In the genomic region with DNA sequence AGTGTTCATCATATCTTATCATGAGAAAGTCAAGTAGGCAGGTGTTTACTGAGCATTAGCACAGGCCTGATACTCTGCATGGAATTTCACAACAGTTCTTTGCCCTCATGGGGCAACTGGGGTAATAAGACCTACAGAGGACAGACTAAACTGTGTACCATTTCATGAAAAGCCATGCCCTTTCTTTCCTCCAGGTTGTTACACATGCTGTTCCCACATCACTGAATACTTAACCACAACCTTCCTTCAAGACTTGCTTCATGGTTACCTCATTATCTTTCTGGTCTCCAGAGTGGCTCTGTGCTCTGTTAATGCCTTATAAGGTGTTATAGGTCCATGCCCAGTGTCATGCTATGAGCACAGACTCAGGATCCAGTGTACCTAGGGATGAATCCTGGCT, we compare ENCODE assay signal across 12 cellular contexts. TPM values are rescaled to one million over a fixed set of nuclear protein-coding genes. Genes with fewer than 3 reads are reported as not detected.
A peak's percentile ranks its signal among the peaks of the same experiment; 100 is the strongest.
DNase-seq lines count a peak whose midpoint lies in the region; ATAC-seq and TF ChIP-seq lines count a peak whose summit lies in the region.
"Had no signal": no experiment of that assay in that cellular context is flagged by ENCODE, and none has a peak within 500 bp of the region (broad histone marks: within the 10 kb centered on the region; RNA-seq: fewer than 3 reads in every experiment).

No MANE protein-coding gene starts in this region.

- no peaks in the 10 kb centered on the region for H3K27me3 Mint-ChIP-seq in CD4-positive, alpha-beta memory T cell

- no peaks in the 10 kb centered on the region for H3K9me3 Mint-ChIP-seq in CD4-positive, alpha-beta memory T cell

- no peak overlapping the region for H3K4me2 ChIP-seq in hepatocyte

- H3K27me3 ChIP-seq in CD4-positive, alpha-beta memory T cell (ENCODE audit: insufficient read depth, low read length) = no peaks in the 10 kb centered on the region
- no peaks in the 10 kb centered on the region for H3K27me3 ChIP-seq in hepatocyte

- H3K9me3 ChIP-seq in CD4-positive, alpha-beta memory T cell (ENCODE audit: control insufficient read depth in 1 of 2, low read length in 2 of 2) = no peaks in the 10 kb centered on the region
- no peaks in the 10 kb centered on the region for H3K9me3 ChIP-seq in hepatocyte (ENCODE audit: low read depth)

- H3K4me3 ChIP-seq in CD4-positive, alpha-beta memory T cell (ENCODE audit: low read length in 2 of 2) = no peak overlapping the region
- H3K4me3 ChIP-seq in hepatocyte = no peak overlapping the region
- H3K4me3 ChIP-seq: lung had no signal

- H4K20me1 ChIP-seq in hepatocyte (ENCODE audit: insufficient read depth, poor library complexity, severe bottlenecking) = no peaks in the 10 kb centered on the region

- intact Hi-C loops in CD4-positive, alpha-beta memory T cell (cut with micrococcal nuclease) = loop anchor here (2.0 kb wide), 1 partner anchor 26 kb away; no protein-coding TSS in a partner anchor

- H3K27ac Mint-ChIP-seq in CD4-positive, alpha-beta memory T cell = peak overlapping the region in 6 of 7 donors; percentile 13 to 74 (median 60)

- H3K4me1 ChIP-seq in CD4-positive, alpha-beta memory T cell (ENCODE audit: insufficient read depth, low read length) = peaks cover 54% of the 10 kb centered on the region
- H3K4me1 ChIP-seq in hepatocyte (ENCODE audit: insufficient read depth) = peaks cover 10% of the 10 kb centered on the region

- H3K4me3 Mint-ChIP-seq in CD4-positive, alpha-beta memory T cell = peak overlapping the region in 6 of 8 donors; percentile 0 to 61 (median 10)

- H3K36me3 ChIP-seq in CD4-positive, alpha-beta memory T cell (ENCODE audit: insufficient read depth, low read length) = peaks cover 4% of the 10 kb centered on the region
- no peaks in the 10 kb centered on the region for H3K36me3 ChIP-seq in hepatocyte (replicated peaks; ENCODE audit: insufficient read depth, low read depth)

- H3K4me1 Mint-ChIP-seq in CD4-positive, alpha-beta memory T cell = peaks cover 40 to 64% (median 53%) of the 10 kb centered on the region in 4 donors

- H3K27ac ChIP-seq in CD4-positive, alpha-beta memory T cell (ENCODE audit: low read depth, low read length) = no peak overlapping the region
- peak overlapping the region; percentile 47 for H3K27ac ChIP-seq in hepatocyte
- H3K27ac ChIP-seq: C4-2B had no signal

- POLR2A ChIA-PET in CD4-positive, alpha-beta memory T cell (lab: Charles Lee; ENCODE audit: partially characterized antibody) = interaction anchor here (0.9 to 1.3 kb wide), 2 partner anchors 42 to 94 kb away, joined by 3 to 5 read pairs; partner anchors contain the start of genes PIGB and PIGBOS1

- no peak overlapping the region for H2AFZ ChIP-seq in hepatocyte

- peak in 4 of 5 donors; percentile 32 to 48 (median 42) for DNase-seq in CD4-positive, alpha-beta memory T cell
- DNase-seq in SIG-M5 (lab: John Stamatoyannopoulos, UW) = peak; percentile 47
- peak; percentile 40 for DNase-seq in hepatocyte (ENCODE audit: low spot score)
- no peak for DNase-seq in stimulated activated CD4-positive, alpha-beta T cell treated with anti-CD3 and anti-CD28 coated beads, Interleukin-15, amount 100 ng/mL, for 24 hours
- no peak for DNase-seq in activated CD4-positive, CD25-positive, alpha-beta regulatory T cell treated with anti-CD3 and anti-CD28 coated beads, Interleukin-2, amount 50 U/mL, for 72 hours
- DNase-seq: stimulated activated CD8-positive, alpha-beta memory T cell treated with anti-CD3 and anti-CD28 coated beads, Interleukin-4, amount 100 ng/mL, for 48 hours had no signal

- peaks cover 27 to 32% of the 10 kb centered on the region in 2 donors for H3K36me3 Mint-ChIP-seq in CD4-positive, alpha-beta memory T cell

- H3K79me2 ChIP-seq in hepatocyte = no peaks in the 10 kb centered on the region

- H3K9me2 ChIP-seq in hepatocyte (replicated peaks; ENCODE audit: insufficient read depth) = no peaks in the 10 kb centered on the region

- TF ChIP-seq CTCF in hepatocyte (IDR thresholded peaks at IDR 0.05; ENCODE audit: poor library complexity) = no peak

- CTCF ChIA-PET in CD4-positive, alpha-beta memory T cell (lab: Charles Lee; ENCODE audit: partially characterized antibody) = interaction anchor here (1.0 to 1.2 kb wide), 2 partner anchors 66 to 184 kb away, joined by 3 read pairs; partner anchors contain the start of gene PIERCE2

- ATAC-seq in GM21786 (IDR thresholded peaks at IDR 0.05; ENCODE audit: unreplicated experiment) = peak; percentile 35
- no peak for ATAC-seq in HG03342 (IDR thresholded peaks at IDR 0.05; ENCODE audit: unreplicated experiment)
- no peak for ATAC-seq in GM19035 (IDR thresholded peaks at IDR 0.05; ENCODE audit: unreplicated experiment)
- ATAC-seq: sciatic nerve had no signal

RNA-seq across cellular contexts. Expression of gene RSL24D1, which starts 28.2 kb away (rescaled TPM):
- total RNA-seq in CD4-positive, alpha-beta memory T cell = 100 to 1,000 TPM; 103 to 107 TPM
- polyA plus RNA-seq in CD4-positive, alpha-beta memory T cell = 100 to 1,000 TPM in 1 of 2 donors, 10 to 100 TPM in 1; 82.6 to 153 TPM
- 88.7 and 96.7 TPM in 2 replicates for total RNA-seq in hepatocyte
- polyA plus RNA-seq in hepatocyte = 39.7 and 43.1 TPM in 2 replicates

Comparison
In these comparisons a context has a peak if more than half of its experiments do, and no peak if none do; other contexts are left out.
1. DNase-seq: peak in CD4-positive, alpha-beta memory T cell (4 of 5), SIG-M5 (single experiment) and hepatocyte (single experiment); none in stimulated activated CD4-positive, alpha-beta T cell treated with anti-CD3 and anti-CD28 coated beads, Interleukin-15, amount 100 ng/mL, for 24 hours (single experiment) and activated CD4-positive, CD25-positive, alpha-beta regulatory T cell treated with anti-CD3 and anti-CD28 coated beads, Interleukin-2, amount 50 U/mL, for 72 hours (single experiment).